Comparison of ENCODE assay signal across 10 cellular contexts in genomic region chr14:71478542-71478941, GRCh38.
DNase-seq lines count a peak whose midpoint lies in the region; ATAC-seq and TF ChIP-seq lines count a peak whose summit lies in the region.
"Had no signal": no experiment of that assay in that cellular context is flagged by ENCODE, and none has a peak within 500 bp of the region (broad histone marks: within the 10 kb centered on the region; RNA-seq: fewer than 3 reads in every experiment).

No MANE protein-coding gene starts in this region.

- 49 to 79% methylated on average over 4 of the region's 4 CpGs for WGBS in sigmoid colon, 2 donors

- no peak for TF ChIP-seq EP300 in sigmoid colon (IDR thresholded peaks at IDR 0.05)

- H4K20me1 ChIP-seq in BLaER1 treated with 17β-estradiol and CSF1 and Interleukin-3, amounts not matched to agents 10 nM and 100 nM: peaks cover 0 to 89% (median 0%) of the 10 kb centered on the region in 11 experiments; a peak in 5 of 22 replicates

- H3K36me3 ChIP-seq in BLaER1 treated with 17β-estradiol and CSF1 and Interleukin-3, amounts not matched to agents 10 nM and 100 nM: peaks cover 0 to 20% (median 0%) of the 10 kb centered on the region in 11 experiments; a peak in 5 of 22 replicates
- no peaks in the 10 kb centered on the region for H3K36me3 ChIP-seq in HUES48 (ENCODE audit: control insufficient read depth, insufficient read depth, low read length)
- H3K36me3 ChIP-seq in sigmoid colon: no peaks in the 10 kb centered on the region

- TF ChIP-seq CTCF in sigmoid colon (IDR thresholded peaks at IDR 0.05): no peak

- no peaks in the 10 kb centered on the region for H3K27me3 ChIP-seq in BLaER1 treated with 17β-estradiol and CSF1 and Interleukin-3, amounts not matched to agents 10 nM and 100 nM
- H3K27me3 ChIP-seq in HUES48 (ENCODE audit: control insufficient read depth, insufficient read depth, low read length): no peaks in the 10 kb centered on the region
- H3K27me3 ChIP-seq in sigmoid colon: no peaks in the 10 kb centered on the region

- H3K9me3 ChIP-seq in BLaER1 treated with 17β-estradiol and CSF1 and Interleukin-3, amounts not matched to agents 10 nM and 100 nM (replicated peaks in 1 of 11): no peaks in the 10 kb centered on the region
- H3K9me3 ChIP-seq in HUES48 (ENCODE audit: control insufficient read depth, insufficient read depth, low read length): no peaks in the 10 kb centered on the region
- no peaks in the 10 kb centered on the region for H3K9me3 ChIP-seq in sigmoid colon

- H3K9me3 Mint-ChIP-seq in activated naive CD8-positive, alpha-beta T cell treated with anti-CD3 and anti-CD28 coated beads, Interleukin-2, amount 10 ng/mL, durations not matched to agents 7 days and 5 days: no peaks in the 10 kb centered on the region
- H3K9me3 Mint-ChIP-seq: activated T-cell treated with anti-CD3 and anti-CD28 coated beads, Interleukin-2, amount 50 U/mL, for 4 hours had no signal

- H3K4me2 ChIP-seq in BLaER1 treated with 17β-estradiol and CSF1 and Interleukin-3, amounts not matched to agents 10 nM and 100 nM: peak overlapping the region; percentile 5 to 92 (median 75); a peak in 21 of 22 replicates

- TF ChIP-seq POLR2A in sigmoid colon (IDR thresholded peaks at IDR 0.05): no peak

- peaks cover 7 to 61% (median 13%) of the 10 kb centered on the region in 10 experiments; a peak in 17 of 20 replicates for H3K4me1 ChIP-seq in BLaER1 treated with 17β-estradiol and CSF1 and Interleukin-3, amounts not matched to agents 10 nM and 100 nM
- peaks cover 18% of the 10 kb centered on the region for H3K4me1 ChIP-seq in HUES48 (ENCODE audit: control insufficient read depth, insufficient read depth, low read length)
- peaks cover 0 to 27% (median 16%) of the 10 kb centered on the region in 4 donors for H3K4me1 ChIP-seq in sigmoid colon

- no peaks in the 10 kb centered on the region for H3K27me3 Mint-ChIP-seq in activated naive CD8-positive, alpha-beta T cell treated with anti-CD3 and anti-CD28 coated beads, Interleukin-2, amount 10 ng/mL, durations not matched to agents 7 days and 5 days

- H3K4me3 Mint-ChIP-seq in activated naive CD8-positive, alpha-beta T cell treated with anti-CD3 and anti-CD28 coated beads, Interleukin-2, amount 10 ng/mL, durations not matched to agents 7 days and 5 days: peak overlapping the region; percentile 49
- H3K4me3 Mint-ChIP-seq: activated T-cell treated with anti-CD3 and anti-CD28 coated beads, Interleukin-2, amount 50 U/mL, for 4 hours had no signal

- no peak for DNase-seq in activated naive CD8-positive, alpha-beta T cell treated with anti-CD3 and anti-CD28 coated beads, Interleukin-2, amount 10 ng/mL, durations not matched to agents 7 days and 5 days
- DNase-seq in midbrain (lab: John Stamatoyannopoulos, UW) (peak; percentile 23), sigmoid colon (no peak), cerebellar cortex (ENCODE audit: low spot score) (no peak)
- DNase-seq: activated T-cell treated with anti-CD3 and anti-CD28 coated beads, Interleukin-2, amount 50 U/mL, for 4 hours; NCI-H82 had no signal

- peak overlapping the region in 8 of 11 experiments; percentile 42 to 81 (median 64); a peak in 15 of 22 replicates for H3K9ac ChIP-seq in BLaER1 treated with 17β-estradiol and CSF1 and Interleukin-3, amounts not matched to agents 10 nM and 100 nM
- H3K9ac ChIP-seq in HUES48 (ENCODE audit: low read depth, low read length): no peak overlapping the region

- H3K4me1 Mint-ChIP-seq in activated naive CD8-positive, alpha-beta T cell treated with anti-CD3 and anti-CD28 coated beads, Interleukin-2, amount 10 ng/mL, durations not matched to agents 7 days and 5 days: peaks cover 28% of the 10 kb centered on the region

- peak overlapping the region in 2 of 10 experiments; percentile 6 to 18; a peak in 1 of 20 replicates for H3K4me3 ChIP-seq in BLaER1 treated with 17β-estradiol and CSF1 and Interleukin-3, amounts not matched to agents 10 nM and 100 nM
- no peak overlapping the region for H3K4me3 ChIP-seq in HUES48 (ENCODE audit: low read depth, low read length)
- no peak overlapping the region for H3K4me3 ChIP-seq in sigmoid colon

- no peak for ATAC-seq in activated naive CD8-positive, alpha-beta T cell treated with anti-CD3 and anti-CD28 coated beads, Interleukin-2, amount 10 ng/mL, durations not matched to agents 7 days and 5 days (ENCODE audit: low read depth)
- ATAC-seq in GM18867 (IDR thresholded peaks at IDR 0.05; ENCODE audit: unreplicated experiment) (no peak), HG03439 (IDR thresholded peaks at IDR 0.05; ENCODE audit: unreplicated experiment) (no peak)

- intact Hi-C loops in sigmoid colon (cut with DNase I): no loop called here

- H3K27ac ChIP-seq in BLaER1 treated with 17β-estradiol and CSF1 and Interleukin-3, amounts not matched to agents 10 nM and 100 nM: peak overlapping the region in 10 of 11 experiments; percentile 3 to 92 (median 76); a peak in 19 of 22 replicates
- peak overlapping the region; percentile 32 for H3K27ac ChIP-seq in HUES48 (ENCODE audit: low read depth, low read length)
- H3K27ac ChIP-seq in sigmoid colon: peak overlapping the region in 1 of 4 donors; percentile 29

- peaks cover 2% of the 10 kb centered on the region for H3K36me3 Mint-ChIP-seq in activated naive CD8-positive, alpha-beta T cell treated with anti-CD3 and anti-CD28 coated beads, Interleukin-2, amount 10 ng/mL, durations not matched to agents 7 days and 5 days

- POLR2A ChIA-PET in activated naive CD8-positive, alpha-beta T cell treated with anti-CD3 and anti-CD28 coated beads, Interleukin-2, amount 10 ng/mL, durations not matched to agents 7 days and 5 days (lab: Charles Lee): no interaction called here

- H3K27ac Mint-ChIP-seq in activated naive CD8-positive, alpha-beta T cell treated with anti-CD3 and anti-CD28 coated beads, Interleukin-2, amount 10 ng/mL, durations not matched to agents 7 days and 5 days: peak overlapping the region; percentile 2
